ENCODE assay signal across 2 cellular contexts in the genomic region with DNA sequence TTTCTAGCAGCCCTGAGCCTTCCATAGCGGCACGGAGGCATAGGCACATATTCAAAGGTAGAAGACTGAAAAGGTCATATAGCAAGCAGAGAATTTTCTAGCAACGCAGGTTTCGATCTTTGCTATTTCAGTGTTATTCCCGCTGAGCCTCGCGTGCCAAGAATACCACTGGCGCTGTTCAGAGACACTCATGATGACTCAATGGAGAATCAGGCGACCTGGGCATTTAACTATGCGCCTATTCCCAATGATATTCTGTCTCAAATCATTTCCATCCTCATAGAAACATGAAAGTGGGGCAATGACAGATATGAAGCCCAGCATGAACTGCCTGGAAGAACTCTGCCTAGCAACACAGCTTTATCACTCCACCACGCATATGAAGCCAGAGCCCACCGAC.
TF ChIP-seq lines count a peak whose summit lies in the region.

No MANE protein-coding gene starts in this region.

TF ChIP-seq in SK-N-SH treated with all-trans-retinoic acid at 6 μM for 48 hours, 23 proteins besides CTCF, POLR2A, EP300 and RAD21 (continued from another document):
- TF ChIP-seq, protein P1, sequence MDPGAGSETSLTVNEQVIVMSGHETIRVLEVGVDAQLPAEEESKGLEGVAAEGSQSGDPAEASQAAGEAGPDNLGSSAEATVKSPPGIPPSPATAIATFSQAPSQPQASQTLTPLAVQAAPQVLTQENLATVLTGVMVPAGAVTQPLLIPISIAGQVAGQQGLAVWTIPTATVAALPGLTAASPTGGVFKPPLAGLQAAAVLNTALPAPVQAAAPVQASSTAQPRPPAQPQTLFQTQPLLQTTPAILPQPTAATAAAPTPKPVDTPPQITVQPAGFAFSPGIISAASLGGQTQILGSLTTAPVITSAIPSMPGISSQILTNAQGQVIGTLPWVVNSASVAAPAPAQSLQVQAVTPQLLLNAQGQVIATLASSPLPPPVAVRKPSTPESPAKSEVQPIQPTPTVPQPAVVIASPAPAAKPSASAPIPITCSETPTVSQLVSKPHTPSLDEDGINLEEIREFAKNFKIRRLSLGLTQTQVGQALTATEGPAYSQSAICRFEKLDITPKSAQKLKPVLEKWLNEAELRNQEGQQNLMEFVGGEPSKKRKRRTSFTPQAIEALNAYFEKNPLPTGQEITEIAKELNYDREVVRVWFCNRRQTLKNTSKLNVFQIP (CRISPR knock-in tag; IDR thresholded peaks at IDR 0.05; ENCODE audit: borderline replicate concordance, low read depth), result no peak
- TF ChIP-seq ZC3H10 (CRISPR knock-in tag; IDR thresholded peaks at IDR 0.05) (no peak), OSR1 (CRISPR knock-in tag; IDR thresholded peaks at IDR 0.05) (no peak), PATZ1 (CRISPR knock-in tag; IDR thresholded peaks at IDR 0.05; ENCODE audit: borderline replicate concordance) (no peak), ZNF70 (CRISPR knock-in tag; IDR thresholded peaks at IDR 0.05) (no peak), ISL1 (CRISPR knock-in tag; IDR thresholded peaks at IDR 0.05) (no peak), GLIS3 (CRISPR knock-in tag; IDR thresholded peaks at IDR 0.05) (no peak), RARB (CRISPR knock-in tag; IDR thresholded peaks at IDR 0.05) (no peak)

TF ChIP-seq in WTC11, 78 proteins besides CTCF, POLR2A, EP300 and RAD21 (continued from another document):
- TF ChIP-seq USF1 (CRISPR knock-in tag; IDR thresholded peaks at IDR 0.05) (no peak), MYBL2 (CRISPR knock-in tag; IDR thresholded peaks at IDR 0.05) (no peak)
TF ChIP-seq in WTC11: peak in this region for 0.
